1 cellular context compared by ENCODE assay signal in the genomic region with DNA sequence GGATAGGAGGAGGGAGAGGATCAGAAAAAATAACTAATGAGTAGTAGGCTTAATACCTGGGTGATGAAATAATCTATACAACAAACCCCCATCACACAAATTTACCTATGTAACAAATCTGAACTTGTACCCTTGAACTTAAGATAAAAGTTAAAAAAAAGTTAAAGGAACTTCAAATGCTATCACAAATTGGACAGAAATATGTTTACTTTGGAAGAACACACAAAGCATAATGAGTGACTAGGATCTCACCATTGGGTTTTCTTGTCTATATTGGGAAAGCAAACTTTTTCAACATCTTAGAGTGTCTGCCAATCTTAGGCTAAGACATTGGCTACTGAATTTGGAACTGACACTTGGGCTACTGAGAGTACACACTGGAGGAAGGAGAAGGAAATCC.
TF ChIP-seq lines count a peak whose summit lies in the region.

No MANE protein-coding gene starts in this region.

TF ChIP-seq in liver, 16 proteins besides CTCF, POLR2A, EP300 and RAD21 (continued from another document):
- TF ChIP-seq YY1 (IDR thresholded peaks at IDR 0.05) (peak; percentile 32), JUND (IDR thresholded peaks at IDR 0.05) (peak in 1 of 2 donors; percentile 37), FOXA1 (IDR thresholded peaks at IDR 0.05) (no peak), HNF4A (conservative IDR thresholded peaks at IDR 0.05) (peak; percentile 24 to 67), RXRA (IDR thresholded peaks at IDR 0.05) (peak in 1 of 2 donors; percentile 65)
- TF ChIP-seq, protein P1, sequence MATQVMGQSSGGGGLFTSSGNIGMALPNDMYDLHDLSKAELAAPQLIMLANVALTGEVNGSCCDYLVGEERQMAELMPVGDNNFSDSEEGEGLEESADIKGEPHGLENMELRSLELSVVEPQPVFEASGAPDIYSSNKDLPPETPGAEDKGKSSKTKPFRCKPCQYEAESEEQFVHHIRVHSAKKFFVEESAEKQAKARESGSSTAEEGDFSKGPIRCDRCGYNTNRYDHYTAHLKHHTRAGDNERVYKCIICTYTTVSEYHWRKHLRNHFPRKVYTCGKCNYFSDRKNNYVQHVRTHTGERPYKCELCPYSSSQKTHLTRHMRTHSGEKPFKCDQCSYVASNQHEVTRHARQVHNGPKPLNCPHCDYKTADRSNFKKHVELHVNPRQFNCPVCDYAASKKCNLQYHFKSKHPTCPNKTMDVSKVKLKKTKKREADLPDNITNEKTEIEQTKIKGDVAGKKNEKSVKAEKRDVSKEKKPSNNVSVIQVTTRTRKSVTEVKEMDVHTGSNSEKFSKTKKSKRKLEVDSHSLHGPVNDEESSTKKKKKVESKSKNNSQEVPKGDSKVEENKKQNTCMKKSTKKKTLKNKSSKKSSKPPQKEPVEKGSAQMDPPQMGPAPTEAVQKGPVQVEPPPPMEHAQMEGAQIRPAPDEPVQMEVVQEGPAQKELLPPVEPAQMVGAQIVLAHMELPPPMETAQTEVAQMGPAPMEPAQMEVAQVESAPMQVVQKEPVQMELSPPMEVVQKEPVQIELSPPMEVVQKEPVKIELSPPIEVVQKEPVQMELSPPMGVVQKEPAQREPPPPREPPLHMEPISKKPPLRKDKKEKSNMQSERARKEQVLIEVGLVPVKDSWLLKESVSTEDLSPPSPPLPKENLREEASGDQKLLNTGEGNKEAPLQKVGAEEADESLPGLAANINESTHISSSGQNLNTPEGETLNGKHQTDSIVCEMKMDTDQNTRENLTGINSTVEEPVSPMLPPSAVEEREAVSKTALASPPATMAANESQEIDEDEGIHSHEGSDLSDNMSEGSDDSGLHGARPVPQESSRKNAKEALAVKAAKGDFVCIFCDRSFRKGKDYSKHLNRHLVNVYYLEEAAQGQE (IDR thresholded peaks at IDR 0.05) = no peak
